ENCODE assay signal across 10 cellular contexts in genomic region chr17:384622-385194, GRCh38. TPM values are rescaled to one million over a fixed set of nuclear protein-coding genes. Genes with fewer than 3 reads are reported as not detected.
DNase-seq lines count a peak whose midpoint lies in the region; ATAC-seq, FAIRE-seq and TF ChIP-seq lines count a peak whose summit lies in the region.
"Had no signal": no experiment of that assay in that cellular context is flagged by ENCODE, and none has a peak within 500 bp of the region (broad histone marks: within the 10 kb centered on the region; RNA-seq: fewer than 3 reads in every experiment).

No MANE protein-coding gene starts in this region.

- no peak overlapping the region for H3K27ac Mint-ChIP-seq in H9
- H3K27ac Mint-ChIP-seq in activated T-helper 17 cell treated with anti-CD3 and anti-CD28 coated beads, Interleukin-2, amount 50 U/mL, for 72 hours = no peak overlapping the region

- ATAC-seq in activated T-helper 17 cell treated with anti-CD3 and anti-CD28 coated beads, Interleukin-2, amount 50 U/mL, for 72 hours (replicated peaks) = no peak
- ATAC-seq in HG03139 (IDR thresholded peaks at IDR 0.05; ENCODE audit: unreplicated experiment) = no peak
- no peak for ATAC-seq in HG02885 (IDR thresholded peaks at IDR 0.05; ENCODE audit: poor library complexity, unreplicated experiment)

- no peak overlapping the region for H4K5ac ChIP-seq in H9 (ENCODE audit: insufficient read length, low read depth, low read length)

- no peak for TF ChIP-seq CTCF in H9 (conservative IDR thresholded peaks at IDR 0.05)

- no peaks in the 10 kb centered on the region for H4K20me1 ChIP-seq in H9 (ENCODE audit: control insufficient read depth, insufficient read depth, insufficient read length)

- H3K36me3 ChIP-seq in iPS-20b (ENCODE audit: insufficient read depth, low read depth, low read length) (no peaks in the 10 kb centered on the region), small intestine (ENCODE audit: control insufficient read depth in 2 of 2, insufficient read depth in 2 of 2, low read length in 2 of 2) (no peaks in the 10 kb centered on the region)

- H3K9me3 ChIP-seq in H9 (ENCODE audit: control insufficient read depth, low read depth, low read length) (no peaks in the 10 kb centered on the region), iPS-20b (ENCODE audit: insufficient read depth, low read depth, low read length) (no peaks in the 10 kb centered on the region; the same call in 1 of the 2 replicates), small intestine (ENCODE audit: control insufficient read depth, low read depth) (no peaks in the 10 kb centered on the region)

- no peak overlapping the region for H2BK20ac ChIP-seq in H9 (ENCODE audit: low read depth, low read length, poor library complexity, severe bottlenecking)

- H3K4ac ChIP-seq in H9 (ENCODE audit: low read depth, low read length) = no peak overlapping the region

- H3K23me2 ChIP-seq in H9 (ENCODE audit: insufficient read length, low read depth, low read length, poor library complexity, severe bottlenecking) = peaks cover 4% of the 10 kb centered on the region

- no peak overlapping the region for H2BK15ac ChIP-seq in H9 (ENCODE audit: low read depth, low read length)

- H3K4me1 ChIP-seq in H9 (ENCODE audit: insufficient read depth, low read length) (no peaks in the 10 kb centered on the region; the same call in 1 of the 2 replicates), iPS-20b (ENCODE audit: insufficient read depth, low read length) (peaks cover 28% of the 10 kb centered on the region), small intestine (ENCODE audit: control insufficient read depth in 2 of 2, insufficient read depth in 1 of 2, low read depth in 1 of 2, low read length in 1 of 2) (peaks cover 0 to 2% of the 10 kb centered on the region in 2 donors)

- no peak overlapping the region for H3T11ph ChIP-seq in H9 (ENCODE audit: low read length)

- peaks cover 8 to 15% of the 10 kb centered on the region in 2 experiments for H3K9me3 Mint-ChIP-seq in H9
- no peaks in the 10 kb centered on the region for H3K9me3 Mint-ChIP-seq in activated T-helper 17 cell treated with anti-CD3 and anti-CD28 coated beads, Interleukin-2, amount 50 U/mL, for 72 hours

- H3K23ac ChIP-seq in H9 (ENCODE audit: insufficient read length, low read depth, low read length) = no peak overlapping the region

- H3K27me3 Mint-ChIP-seq in H9 (ENCODE audit: low read depth) = peaks cover 68% of the 10 kb centered on the region
- peaks cover 17% of the 10 kb centered on the region for H3K27me3 Mint-ChIP-seq in activated T-helper 17 cell treated with anti-CD3 and anti-CD28 coated beads, Interleukin-2, amount 50 U/mL, for 72 hours

- H2BK12ac ChIP-seq in H9 (ENCODE audit: insufficient read length, low read depth, low read length) = no peak overlapping the region

- no peak for FAIRE-seq in small intestine (lab: Jason Lieb, UNC)

- peaks cover 3 to 11% (median 5%) of the 10 kb centered on the region in 3 experiments; a peak in 6 of 7 replicates for H3K36me3 Mint-ChIP-seq in H9 (ENCODE audit: insufficient read depth in 1 of 3, low read depth in 3 of 3)
- H3K36me3 Mint-ChIP-seq in activated T-helper 17 cell treated with anti-CD3 and anti-CD28 coated beads, Interleukin-2, amount 50 U/mL, for 72 hours (ENCODE audit: low read depth) = no peaks in the 10 kb centered on the region

- H3K27ac ChIP-seq in H9 (ENCODE audit: insufficient read length, low read depth, low read length) = no peak overlapping the region
- no peak overlapping the region for H3K27ac ChIP-seq in iPS-20b (ENCODE audit: low read length)
- H3K27ac ChIP-seq in small intestine (ENCODE audit: low read depth in 1 of 2, low read length in 1 of 2) = peak overlapping the region in 1 of 2 donors; percentile 72

- peak overlapping the region; percentile 59; the same call in 1 of the 2 replicates for H3K4me3 ChIP-seq in iPS-20b (ENCODE audit: low read length)
- peak overlapping the region; percentile 53 to 74 for H3K4me3 ChIP-seq in small intestine (ENCODE audit: low read depth in 1 of 2, low read length in 2 of 2)

- H2AFZ ChIP-seq in H9 (ENCODE audit: low read length) = no peak overlapping the region

- H2AK5ac ChIP-seq in H9 (ENCODE audit: insufficient read length, low read length) = no peak overlapping the region

- H3K9ac ChIP-seq in H9 (ENCODE audit: extremely low read depth, insufficient read length, low read length) (no peak overlapping the region), iPS-20b (ENCODE audit: low read depth, low read length) (no peak overlapping the region)

- H3K27me3 ChIP-seq in H9 (ENCODE audit: insufficient read depth, low read length) (peaks cover 10% of the 10 kb centered on the region; the same call in 1 of the 2 replicates), iPS-20b (ENCODE audit: insufficient read depth, low read length) (peaks cover 70% of the 10 kb centered on the region), small intestine (ENCODE audit: control insufficient read depth in 2 of 2, insufficient read depth in 2 of 2, low read length in 2 of 2) (no peaks in the 10 kb centered on the region)

- peak overlapping the region; percentile 67 for H3K4me2 ChIP-seq in H9 (ENCODE audit: insufficient read depth, insufficient read length, low read length)

- no CpG with 5 or more reads among the region's 38 CpGs for WGBS in H9 (ENCODE audit: extremely low coverage, insufficient read length, low lambda C conversion rate)
- WGBS in small intestine, 3 donors = 33 to 56% (median 53%) methylated on average over 22 to 38 of the region's 38 CpGs

- no peaks in the 10 kb centered on the region for H3K79me2 ChIP-seq in H9 (ENCODE audit: insufficient read depth, low read length)

- no peak for DNase-seq in H9
- no peak for DNase-seq in small intestine
- DNase-seq in dedifferentiated amniotic fluid mesenchymal stem cell (ENCODE audit: extremely low spot score) = no peak
- no peak for DNase-seq in activated effector memory CD4-positive, alpha-beta T cell treated with Interleukin-2 at 50 U/mL for 16 hours
- DNase-seq: NCI-H2029 treated with DMSO at 0.1 percent for 48 hours; stimulated activated CD4-positive, alpha-beta T cell treated with anti-CD3 and anti-CD28 coated beads, Interleukin-1b, Interleukin-23, amount 100 ng/mL, for 48 hours had no signal

- no peak overlapping the region; the same call in 1 of the 2 replicates for H3K14ac ChIP-seq in H9 (ENCODE audit: insufficient read depth, low read length)

- H3K4me3 Mint-ChIP-seq in H9 = peak overlapping the region; percentile 58 to 73
- peak overlapping the region; percentile 54 for H3K4me3 Mint-ChIP-seq in activated T-helper 17 cell treated with anti-CD3 and anti-CD28 coated beads, Interleukin-2, amount 50 U/mL, for 72 hours

- no peak overlapping the region for H3K56ac ChIP-seq in H9 (ENCODE audit: insufficient read length, low read depth, low read length)

- H2BK120ac ChIP-seq in H9 (ENCODE audit: low read depth, low read length, poor library complexity, severe bottlenecking) = no peak overlapping the region

- H3K4me1 Mint-ChIP-seq in H9 = peaks cover 34 to 48% of the 10 kb centered on the region in 2 experiments
- peaks cover 11% of the 10 kb centered on the region for H3K4me1 Mint-ChIP-seq in activated T-helper 17 cell treated with anti-CD3 and anti-CD28 coated beads, Interleukin-2, amount 50 U/mL, for 72 hours

- no peak overlapping the region for H4K8ac ChIP-seq in H9 (replicated peaks; ENCODE audit: insufficient read length, low read depth, low read length)

- no peaks in the 10 kb centered on the region for H3K79me1 ChIP-seq in H9 (ENCODE audit: insufficient read depth, low read depth, low read length, poor library complexity, severe bottlenecking)

- H2BK5ac ChIP-seq in H9 (ENCODE audit: insufficient read length, low read length) = no peak overlapping the region

- no peak overlapping the region for H3K18ac ChIP-seq in H9 (ENCODE audit: insufficient read length, low read depth, low read length)

- H4K91ac ChIP-seq in H9 (ENCODE audit: insufficient read length, low read depth, low read length) = no peak overlapping the region

RNA-seq across cellular contexts. Expression of gene RPH3AL, which starts 32.1 kb away (rescaled TPM):
- total RNA-seq in H9 (2021) = 2.3 and 3.0 TPM in 2 replicates
- 1 to 10 TPM; 1.9 to 2.5 TPM for total RNA-seq in activated T-helper 17 cell treated with anti-CD3 and anti-CD28 coated beads, Interleukin-2, amount 50 U/mL, for 72 hours
- polyA plus RNA-seq in small intestine = 10 to 100 TPM; 10.5 to 18.8 (median 13.3) TPM
